23 cellular contexts compared by ENCODE assay signal in genomic region chr18:67651438-67651837, GRCh38.
DNase-seq lines count a peak whose midpoint lies in the region; ATAC-seq, FAIRE-seq and TF ChIP-seq lines count a peak whose summit lies in the region.
"Had no signal": no experiment of that assay in that cellular context is flagged by ENCODE, and none has a peak within 500 bp of the region (broad histone marks: within the 10 kb centered on the region; RNA-seq: fewer than 3 reads in every experiment).

No MANE protein-coding gene starts in this region.

- no peak overlapping the region for H3K18ac ChIP-seq in mesenchymal stem cell (ENCODE audit: low read depth in 1 of 2, low read length in 2 of 2)

- no peak for TF ChIP-seq CTCF in LNCaP clone FGC (IDR thresholded peaks at IDR 0.05; ENCODE audit: control insufficient read depth, extremely low read depth, insufficient read depth)
- no peak for TF ChIP-seq CTCF in natural killer cell (IDR thresholded peaks at IDR 0.05)

- H2BK15ac ChIP-seq in mesenchymal stem cell (ENCODE audit: low read depth, poor library complexity, severe bottlenecking) = no peak overlapping the region

- H3K23ac ChIP-seq in mesenchymal stem cell (ENCODE audit: low read length in 2 of 2) = no peak overlapping the region

- no peak for TF ChIP-seq POLR2A in H54 (IDR thresholded peaks at IDR 0.05; ENCODE audit: low read depth, low read length)

- DNase-seq in LNCaP clone FGC (ENCODE audit: low read depth) = peak; percentile 38
- DNase-seq in fibroblast of gingiva (ENCODE audit: low read depth) = peak; percentile 75
- no peak for DNase-seq in mesenchymal stem cell
- no peak for DNase-seq in stimulated activated effector memory CD8-positive, alpha-beta T cell treated with anti-CD3 and anti-CD28 coated beads, Interleukin-12 subunit alpha, Interleukin-12 subunit beta, amount 100 ng/mL, for 72 hours (ENCODE audit: low spot score in 2 of 2)
- DNase-seq in natural killer cell = no peak
- no peak for DNase-seq in amniotic stem cell (lab: John Stamatoyannopoulos, UW)
- no peak for DNase-seq in H54 (ENCODE audit: insufficient read length, low spot score)
- DNase-seq: activated CD4-positive, alpha-beta memory T cell treated with anti-CD3 and anti-CD28 coated beads, Interleukin-2, amount 10 ng/mL, durations not matched to agents 7 days and 5 days; activated naive CD4-positive, alpha-beta T cell treated with anti-CD3 and anti-CD28 coated beads, Interleukin-2, amount 10 ng/mL, durations not matched to agents 7 days and 5 days; activated T-cell treated with anti-CD3 and anti-CD28 coated beads, Interleukin-2, amount 50 U/mL, for 1 hour; COR-L47; dermis blood vessel endothelial cell; EL; kidney; NCI-H1048; NCI-H2081 treated with DMSO at 0.1 percent for 48 hours; NCI-H524 treated with DMSO at 0.1 percent for 48 hours; SIG-M5; substantia nigra; T-helper 17 cell had no signal

- no peaks in the 10 kb centered on the region for H3K4me1 Mint-ChIP-seq in stimulated activated effector memory CD8-positive, alpha-beta T cell treated with anti-CD3 and anti-CD28 coated beads, Interleukin-12 subunit alpha, Interleukin-12 subunit beta, amount 100 ng/mL, for 72 hours
- H3K4me1 Mint-ChIP-seq in natural killer cell = no peaks in the 10 kb centered on the region
- H3K4me1 Mint-ChIP-seq: activated CD4-positive, alpha-beta memory T cell treated with anti-CD3 and anti-CD28 coated beads, Interleukin-2, amount 10 ng/mL, durations not matched to agents 7 days and 5 days; activated naive CD4-positive, alpha-beta T cell treated with anti-CD3 and anti-CD28 coated beads, Interleukin-2, amount 10 ng/mL, durations not matched to agents 7 days and 5 days; B cell; mesothelial cell of epicardium; T-helper 17 cell had no signal

- H2BK120ac ChIP-seq in mesenchymal stem cell (ENCODE audit: low read depth, low read length) = no peak overlapping the region

- H3K4me3 Mint-ChIP-seq in stimulated activated effector memory CD8-positive, alpha-beta T cell treated with anti-CD3 and anti-CD28 coated beads, Interleukin-12 subunit alpha, Interleukin-12 subunit beta, amount 100 ng/mL, for 72 hours = no peak overlapping the region
- no peak overlapping the region for H3K4me3 Mint-ChIP-seq in natural killer cell
- H3K4me3 Mint-ChIP-seq: activated CD4-positive, alpha-beta memory T cell treated with anti-CD3 and anti-CD28 coated beads, Interleukin-2, amount 10 ng/mL, durations not matched to agents 7 days and 5 days; activated naive CD4-positive, alpha-beta T cell treated with anti-CD3 and anti-CD28 coated beads, Interleukin-2, amount 10 ng/mL, durations not matched to agents 7 days and 5 days; B cell; mesothelial cell of epicardium; T-helper 17 cell had no signal

- H3K9ac ChIP-seq in mesenchymal stem cell (ENCODE audit: low read length) = peak overlapping the region; percentile 64

- FAIRE-seq in H54 (lab: Jason Lieb, UNC) = no peak
- FAIRE-seq: kidney had no signal

- H3K14ac ChIP-seq in mesenchymal stem cell (ENCODE audit: low read length in 2 of 2) = no peak overlapping the region

- no peak overlapping the region for H3K27ac Mint-ChIP-seq in stimulated activated effector memory CD8-positive, alpha-beta T cell treated with anti-CD3 and anti-CD28 coated beads, Interleukin-12 subunit alpha, Interleukin-12 subunit beta, amount 100 ng/mL, for 72 hours
- H3K27ac Mint-ChIP-seq in natural killer cell = no peak overlapping the region
- H3K27ac Mint-ChIP-seq: activated CD4-positive, alpha-beta memory T cell treated with anti-CD3 and anti-CD28 coated beads, Interleukin-2, amount 10 ng/mL, durations not matched to agents 7 days and 5 days; activated naive CD4-positive, alpha-beta T cell treated with anti-CD3 and anti-CD28 coated beads, Interleukin-2, amount 10 ng/mL, durations not matched to agents 7 days and 5 days; B cell; mesothelial cell of epicardium; T-helper 17 cell had no signal

- intact Hi-C loops in natural killer cell (cut with micrococcal nuclease) = no loop called here

- no peak overlapping the region for H3K4ac ChIP-seq in mesenchymal stem cell (ENCODE audit: low read depth in 1 of 2, low read length in 2 of 2)

- ATAC-seq in stimulated activated effector memory CD8-positive, alpha-beta T cell treated with anti-CD3 and anti-CD28 coated beads, Interleukin-12 subunit alpha, Interleukin-12 subunit beta, amount 100 ng/mL, for 72 hours = peak; percentile 40
- ATAC-seq in natural killer cell = no peak
- ATAC-seq: T-helper 17 cell had no signal

- no peaks in the 10 kb centered on the region for H3K27me3 ChIP-seq in mesenchymal stem cell (ENCODE audit: control insufficient read depth in 1 of 2, insufficient read depth in 1 of 2, low read length in 2 of 2)
- H3K27me3 ChIP-seq: neutrophil had no signal

- WGBS in mesenchymal stem cell = 79% methylated on average over 4 of the region's 4 CpGs

- H4K91ac ChIP-seq in mesenchymal stem cell (ENCODE audit: low read length) = no peak overlapping the region

- H2BK12ac ChIP-seq in mesenchymal stem cell (ENCODE audit: low read length in 2 of 2) = no peak overlapping the region

- no peak overlapping the region for H2BK5ac ChIP-seq in mesenchymal stem cell (ENCODE audit: low read depth, low read length, poor library complexity, severe bottlenecking)

- H3K9me3 ChIP-seq in mesenchymal stem cell (ENCODE audit: control insufficient read depth, low read length) = no peaks in the 10 kb centered on the region
- H3K9me3 ChIP-seq: neutrophil had no signal

- H3K79me1 ChIP-seq in mesenchymal stem cell (replicated peaks; ENCODE audit: low read length, poor library complexity, severe bottlenecking) = no peaks in the 10 kb centered on the region

- no peak overlapping the region for H2AFZ ChIP-seq in mesenchymal stem cell (ENCODE audit: low read depth, low read length)

- H3K36me3 Mint-ChIP-seq in stimulated activated effector memory CD8-positive, alpha-beta T cell treated with anti-CD3 and anti-CD28 coated beads, Interleukin-12 subunit alpha, Interleukin-12 subunit beta, amount 100 ng/mL, for 72 hours = no peaks in the 10 kb centered on the region
- H3K36me3 Mint-ChIP-seq in natural killer cell = no peaks in the 10 kb centered on the region
- H3K36me3 Mint-ChIP-seq: activated naive CD4-positive, alpha-beta T cell treated with anti-CD3 and anti-CD28 coated beads, Interleukin-2, amount 10 ng/mL, durations not matched to agents 7 days and 5 days; mesothelial cell of epicardium had no signal

- no peak overlapping the region for H4K8ac ChIP-seq in mesenchymal stem cell (ENCODE audit: low read length)

- no peaks in the 10 kb centered on the region for H3K9me3 Mint-ChIP-seq in stimulated activated effector memory CD8-positive, alpha-beta T cell treated with anti-CD3 and anti-CD28 coated beads, Interleukin-12 subunit alpha, Interleukin-12 subunit beta, amount 100 ng/mL, for 72 hours
- peaks cover 0 to 2% of the 10 kb centered on the region in 2 donors for H3K9me3 Mint-ChIP-seq in natural killer cell
- H3K9me3 Mint-ChIP-seq: activated CD4-positive, alpha-beta memory T cell treated with anti-CD3 and anti-CD28 coated beads, Interleukin-2, amount 10 ng/mL, durations not matched to agents 7 days and 5 days; activated naive CD4-positive, alpha-beta T cell treated with anti-CD3 and anti-CD28 coated beads, Interleukin-2, amount 10 ng/mL, durations not matched to agents 7 days and 5 days; mesothelial cell of epicardium had no signal

- no peak overlapping the region for H2AK5ac ChIP-seq in mesenchymal stem cell (ENCODE audit: low read length, severe bottlenecking)

- H3K4me1 ChIP-seq in mesenchymal stem cell (ENCODE audit: control insufficient read depth, insufficient read depth, low read depth, low read length) = no peaks in the 10 kb centered on the region

- H3K27ac ChIP-seq in mesenchymal stem cell (ENCODE audit: low read length, poor library complexity, severe bottlenecking) = no peak overlapping the region
- H3K27ac ChIP-seq: neutrophil had no signal

- H3K4me3 ChIP-seq in LNCaP clone FGC (ENCODE audit: low read depth, low read length) = no peak overlapping the region
- H3K4me3 ChIP-seq in mesenchymal stem cell (ENCODE audit: insufficient read depth in 1 of 2, low read depth in 1 of 2, low read length in 2 of 2) = peak overlapping the region in 1 of 2 experiments; percentile 53

- H3K27me3 Mint-ChIP-seq in natural killer cell (ENCODE audit: low read depth in 2 of 2) = no peaks in the 10 kb centered on the region
- H3K27me3 Mint-ChIP-seq: activated CD4-positive, alpha-beta memory T cell treated with anti-CD3 and anti-CD28 coated beads, Interleukin-2, amount 10 ng/mL, durations not matched to agents 7 days and 5 days; activated naive CD4-positive, alpha-beta T cell treated with anti-CD3 and anti-CD28 coated beads, Interleukin-2, amount 10 ng/mL, durations not matched to agents 7 days and 5 days; B cell had no signal

- H3K4me2 ChIP-seq in mesenchymal stem cell (ENCODE audit: low read length, poor library complexity, severe bottlenecking) = no peak overlapping the region

- no peaks in the 10 kb centered on the region for H3K36me3 ChIP-seq in mesenchymal stem cell (ENCODE audit: control insufficient read depth in 1 of 2, insufficient read depth in 2 of 2, low read depth in 1 of 2, low read length in 2 of 2)
- H3K36me3 ChIP-seq: neutrophil had no signal

Comparison
In these comparisons a context has a peak if more than half of its experiments do, and no peak if none do; other contexts are left out.
1. DNase-seq: peak in LNCaP clone FGC (single experiment) and fibroblast of gingiva (single experiment); none in mesenchymal stem cell (single experiment), stimulated activated effector memory CD8-positive, alpha-beta T cell treated with anti-CD3 and anti-CD28 coated beads, Interleukin-12 subunit alpha, Interleukin-12 subunit beta, amount 100 ng/mL, for 72 hours (0 of 2), natural killer cell (single experiment), amniotic stem cell (single experiment) and H54 (single experiment).